In genomic region chr5:80492741-80493140, GRCh38 we compare ENCODE assay signal across 18 cellular contexts. TPM values are rescaled to one million over a fixed set of nuclear protein-coding genes. Genes with fewer than 3 reads are reported as not detected.
DNase-seq lines count a peak whose midpoint lies in the region; ATAC-seq and TF ChIP-seq lines count a peak whose summit lies in the region.
"Had no signal": no experiment of that assay in that cellular context is flagged by ENCODE, and none has a peak within 500 bp of the region (broad histone marks: within the 10 kb centered on the region; RNA-seq: fewer than 3 reads in every experiment).

No MANE protein-coding gene starts in this region.

- H3K27ac Mint-ChIP-seq in WTC11, result peak overlapping the region; percentile 99
- H3K27ac Mint-ChIP-seq in natural killer cell treated with Interleukin-12 subunit alpha and Interleukin-12 subunit beta and Interleukin-15 and Interleukin-18, amount 100 ng/mL, for 72 hours, result no peak overlapping the region
- H3K27ac Mint-ChIP-seq: CD4-positive, alpha-beta T cell had no signal

- no peak for DNase-seq in WTC11 (ENCODE audit: low spot score)
- no peak for DNase-seq in omental fat pad (ENCODE audit: low spot score)
- DNase-seq in natural killer cell treated with Interleukin-12 subunit alpha and Interleukin-12 subunit beta and Interleukin-15 and Interleukin-18, amount 100 ng/mL, for 72 hours (ENCODE audit: low spot score), result no peak
- DNase-seq in left ventricle myocardium superior, result no peak
- DNase-seq in COR-L47 (lab: John Stamatoyannopoulos, UW), result no peak
- DNase-seq: BE2C; CD4-positive, alpha-beta T cell; GOT3; NCI-H1092 treated with DMSO at 0.1 percent for 48 hours; NCI-H146; NCI-H2029 treated with DMSO at 0.1 percent for 48 hours; NCI-H2171; NCI-H526 had no signal

- no peak for ATAC-seq in WTC11
- no peak for ATAC-seq in omental fat pad (ENCODE audit: low FRiP score)
- no peak for ATAC-seq in natural killer cell treated with Interleukin-12 subunit alpha and Interleukin-12 subunit beta and Interleukin-15 and Interleukin-18, amount 100 ng/mL, for 72 hours
- ATAC-seq in left ventricle myocardium superior, result no peak
- ATAC-seq: PC-3 had no signal

- H3K27me3 Mint-ChIP-seq in WTC11 (ENCODE audit: low read depth), result no peaks in the 10 kb centered on the region
- H3K27me3 Mint-ChIP-seq in natural killer cell treated with Interleukin-12 subunit alpha and Interleukin-12 subunit beta and Interleukin-15 and Interleukin-18, amount 100 ng/mL, for 72 hours, result peaks cover 21 to 23% of the 10 kb centered on the region in 2 donors
- H3K27me3 Mint-ChIP-seq: CD4-positive, alpha-beta T cell had no signal

- peak overlapping the region; percentile 59 for H3K4me3 Mint-ChIP-seq in WTC11
- H3K4me3 Mint-ChIP-seq in natural killer cell treated with Interleukin-12 subunit alpha and Interleukin-12 subunit beta and Interleukin-15 and Interleukin-18, amount 100 ng/mL, for 72 hours, result no peak overlapping the region
- H3K4me3 Mint-ChIP-seq: CD4-positive, alpha-beta T cell had no signal

- H3K36me3 ChIP-seq in HUES48 (ENCODE audit: control insufficient read depth, insufficient read depth, low read length) (no peaks in the 10 kb centered on the region), iPS-20b (ENCODE audit: insufficient read depth, low read depth, low read length) (no peaks in the 10 kb centered on the region)
- H3K36me3 ChIP-seq: BE2C, SJSA1 had no signal

- peak overlapping the region; percentile 71 for H3K27ac ChIP-seq in HUES48 (ENCODE audit: low read depth, low read length)
- no peak overlapping the region for H3K27ac ChIP-seq in iPS-20b (ENCODE audit: low read length)
- H3K27ac ChIP-seq: RWPE1, SJSA1 had no signal

- POLR2A ChIA-PET in WTC11 (lab: Charles Lee), result no interaction called here

- CTCF ChIA-PET in WTC11 (lab: Charles Lee), result interaction anchor here (0.6 to 1.2 kb wide), 2 partner anchors 12 to 228 kb away, joined by 3 to 10 read pairs; no protein-coding TSS in a partner anchor

- peaks cover 79% of the 10 kb centered on the region for H3K4me1 Mint-ChIP-seq in WTC11
- H3K4me1 Mint-ChIP-seq in natural killer cell treated with Interleukin-12 subunit alpha and Interleukin-12 subunit beta and Interleukin-15 and Interleukin-18, amount 100 ng/mL, for 72 hours (ENCODE audit: low read depth in 2 of 2), result peaks cover 0 to 6% of the 10 kb centered on the region in 2 donors

- intact Hi-C loops in left ventricle myocardium superior (cut with micrococcal nuclease), result no loop called here

- H3K9ac ChIP-seq in HUES48 (ENCODE audit: low read depth, low read length) (no peak overlapping the region), iPS-20b (ENCODE audit: low read depth, low read length) (peak overlapping the region; percentile 1; the same call in 1 of the 2 replicates)

- H3K27me3 ChIP-seq in HUES48 (ENCODE audit: control insufficient read depth, insufficient read depth, low read length), result no peaks in the 10 kb centered on the region
- H3K27me3 ChIP-seq in iPS-20b (ENCODE audit: insufficient read depth, low read length), result no peaks in the 10 kb centered on the region
- H3K27me3 ChIP-seq: BE2C, SJSA1 had no signal

- H3K4me3 ChIP-seq in HUES48 (ENCODE audit: low read depth, low read length) (0 out of 2 replicates have a peak overlapping the region, but pooled peaks have one; percentile 37), iPS-20b (ENCODE audit: low read length) (0 out of 2 replicates have a peak overlapping the region, but pooled peaks have one; percentile 24)
- H3K4me3 ChIP-seq: SJSA1 had no signal

- H3K9me3 Mint-ChIP-seq in WTC11, result no peaks in the 10 kb centered on the region
- H3K9me3 Mint-ChIP-seq in natural killer cell treated with Interleukin-12 subunit alpha and Interleukin-12 subunit beta and Interleukin-15 and Interleukin-18, amount 100 ng/mL, for 72 hours, result no peaks in the 10 kb centered on the region
- H3K9me3 Mint-ChIP-seq: CD4-positive, alpha-beta T cell had no signal

- TF ChIP-seq CTCF in WTC11 (IDR thresholded peaks at IDR 0.05) (no peak), omental fat pad (IDR thresholded peaks at IDR 0.05) (no peak)

- H3K4me1 ChIP-seq in HUES48 (ENCODE audit: control insufficient read depth, insufficient read depth, low read length), result peaks cover 24% of the 10 kb centered on the region
- peaks cover 12% of the 10 kb centered on the region; the same call in 1 of the 2 replicates for H3K4me1 ChIP-seq in iPS-20b (ENCODE audit: insufficient read depth, low read length)
- H3K4me1 ChIP-seq: BE2C, SJSA1 had no signal

- H3K36me3 Mint-ChIP-seq in WTC11, result no peaks in the 10 kb centered on the region
- H3K36me3 Mint-ChIP-seq in natural killer cell treated with Interleukin-12 subunit alpha and Interleukin-12 subunit beta and Interleukin-15 and Interleukin-18, amount 100 ng/mL, for 72 hours, result no peaks in the 10 kb centered on the region

- no peaks in the 10 kb centered on the region for H3K9me3 ChIP-seq in HUES48 (ENCODE audit: control insufficient read depth, insufficient read depth, low read length)
- H3K9me3 ChIP-seq in iPS-20b (ENCODE audit: insufficient read depth, low read depth, low read length), result no peaks in the 10 kb centered on the region; the same call in 1 of the 2 replicates
- H3K9me3 ChIP-seq: BE2C, SJSA1 had no signal

TF ChIP-seq in WTC11, 78 proteins besides CTCF, POLR2A, EP300 and RAD21:
- TF ChIP-seq MXD4 (CRISPR knock-in tag; IDR thresholded peaks at IDR 0.05; ENCODE audit: borderline replicate concordance), result no peak
- no peak for TF ChIP-seq IRF1 (CRISPR knock-in tag; IDR thresholded peaks at IDR 0.05)

RNA-seq across cellular contexts. Expression of gene FAM151B, which starts 4.8 kb away (rescaled TPM):
- total RNA-seq in WTC11 (2021) (0.48 to 0.94 TPM (median 0.62 TPM) in 3 replicates), omental fat pad (1 to 10 TPM in 3 of 4 donors, under 1 TPM in 1; 0.79 to 5.7 (median 4.1) TPM), left ventricle myocardium superior (1.8 TPM)
- total RNA-seq in natural killer cell treated with Interleukin-12 subunit alpha and Interleukin-12 subunit beta and Interleukin-15 and Interleukin-18, amount 100 ng/mL, for 72 hours, result under 1 TPM in 1 of 2 donors, not detected in 1; 0.12 TPM
